15 cellular contexts compared by ENCODE assay signal in the genomic region with DNA sequence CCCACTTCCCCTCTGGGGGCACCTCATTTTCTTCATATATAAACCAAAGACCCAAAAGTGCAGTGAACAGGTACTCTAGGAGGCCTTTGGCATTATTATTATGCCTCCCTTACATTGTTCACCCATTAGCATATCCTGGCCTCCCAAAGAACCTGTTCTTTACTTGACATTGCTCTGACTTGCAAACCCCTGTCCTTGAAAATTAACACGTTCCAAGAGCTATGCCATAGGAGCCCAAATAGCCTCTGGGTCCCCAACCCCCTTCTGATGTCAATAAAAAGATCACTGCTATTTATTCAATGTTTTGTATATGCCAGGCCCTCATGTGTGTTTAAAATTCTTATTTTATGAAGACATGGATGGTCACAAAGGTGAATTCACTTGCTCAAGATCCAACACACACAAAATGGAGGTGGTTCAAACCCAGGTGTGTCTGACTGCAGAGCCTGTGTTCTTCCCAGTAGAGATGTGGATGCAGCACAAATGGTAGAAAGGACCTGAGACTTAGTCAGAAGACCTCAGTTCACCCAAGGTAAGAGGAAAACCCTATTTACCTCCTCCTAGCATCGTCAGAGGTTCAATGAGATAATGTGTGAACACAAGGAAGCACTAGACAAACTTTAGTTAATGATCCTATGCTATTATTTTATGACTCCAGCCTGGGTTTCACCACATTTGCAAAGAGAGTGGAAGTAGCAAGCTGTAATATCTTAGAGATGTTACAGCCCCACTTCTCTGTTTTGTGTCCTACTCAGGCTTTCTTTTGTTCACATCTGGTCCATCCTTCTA. TPM values are rescaled to one million over a fixed set of nuclear protein-coding genes. Genes with fewer than 3 reads are reported as not detected.
A peak's percentile ranks its signal among the peaks of the same experiment; 100 is the strongest.
DNase-seq lines count a peak whose midpoint lies in the region; ATAC-seq and TF ChIP-seq lines count a peak whose summit lies in the region.
"Had no signal": no experiment of that assay in that cellular context is flagged by ENCODE, and none has a peak within 500 bp of the region (broad histone marks: within the 10 kb centered on the region; RNA-seq: fewer than 3 reads in every experiment).

No MANE protein-coding gene starts in this region.

- peaks cover 65% of the 10 kb centered on the region for H3K36me3 ChIP-seq in skeletal muscle satellite cell (ENCODE audit: insufficient read depth, low read length)
- H3K36me3 ChIP-seq in tibial nerve = peaks cover 0 to 34% (median 0%) of the 10 kb centered on the region in 3 donors

- H3K27me3 ChIP-seq in skeletal muscle satellite cell (ENCODE audit: control insufficient read depth, insufficient read depth, low read length) (no peaks in the 10 kb centered on the region), tibial nerve (no peaks in the 10 kb centered on the region)

- H3K9me3 Mint-ChIP-seq in T-helper 1 cell treated with Interleukin-12 subunit alpha and Interleukin-12 subunit beta and Interleukin-4 antibody, amounts not matched to agents 30 μg/mL and 1 μg/mL, for 36 hours = no peaks in the 10 kb centered on the region
- no peaks in the 10 kb centered on the region for H3K9me3 Mint-ChIP-seq in effector memory CD8-positive, alpha-beta T cell
- H3K9me3 Mint-ChIP-seq: activated T-cell treated with anti-CD3 and anti-CD28 coated beads, Interleukin-2, amount 50 U/mL, for 4 hours had no signal

- peak overlapping the region; percentile 52 for H3K27ac Mint-ChIP-seq in T-helper 1 cell treated with Interleukin-12 subunit alpha and Interleukin-12 subunit beta and Interleukin-4 antibody, amounts not matched to agents 30 μg/mL and 1 μg/mL, for 36 hours
- peak overlapping the region; percentile 94 to 97 for H3K27ac Mint-ChIP-seq in effector memory CD8-positive, alpha-beta T cell

- H3K9me3 ChIP-seq in skeletal muscle satellite cell (replicated peaks; ENCODE audit: low read length) (no peaks in the 10 kb centered on the region), tibial nerve (no peaks in the 10 kb centered on the region)
- H3K9me3 ChIP-seq: HAP-1 had no signal

- no peaks in the 10 kb centered on the region for H3K27me3 Mint-ChIP-seq in T-helper 1 cell treated with Interleukin-12 subunit alpha and Interleukin-12 subunit beta and Interleukin-4 antibody, amounts not matched to agents 30 μg/mL and 1 μg/mL, for 36 hours (ENCODE audit: low read depth)
- no peaks in the 10 kb centered on the region for H3K27me3 Mint-ChIP-seq in effector memory CD8-positive, alpha-beta T cell

- H3K4me1 ChIP-seq in skeletal muscle satellite cell (ENCODE audit: control insufficient read depth, insufficient read depth, low read length) = peaks cover 21% of the 10 kb centered on the region
- peaks cover 0 to 76% (median 10%) of the 10 kb centered on the region in 4 donors for H3K4me1 ChIP-seq in tibial nerve

- H3K4me1 Mint-ChIP-seq in T-helper 1 cell treated with Interleukin-12 subunit alpha and Interleukin-12 subunit beta and Interleukin-4 antibody, amounts not matched to agents 30 μg/mL and 1 μg/mL, for 36 hours (ENCODE audit: low read depth) = peaks cover 66% of the 10 kb centered on the region
- H3K4me1 Mint-ChIP-seq in effector memory CD8-positive, alpha-beta T cell (ENCODE audit: low read depth in 2 of 2) = peaks cover 55 to 77% of the 10 kb centered on the region in 2 donors

- H3K4me3 Mint-ChIP-seq in T-helper 1 cell treated with Interleukin-12 subunit alpha and Interleukin-12 subunit beta and Interleukin-4 antibody, amounts not matched to agents 30 μg/mL and 1 μg/mL, for 36 hours = no peak overlapping the region
- peak overlapping the region in 1 of 2 donors; percentile 64 for H3K4me3 Mint-ChIP-seq in effector memory CD8-positive, alpha-beta T cell
- H3K4me3 Mint-ChIP-seq: activated T-cell treated with anti-CD3 and anti-CD28 coated beads, Interleukin-2, amount 50 U/mL, for 4 hours had no signal

- peak overlapping the region; percentile 29 for H3K9ac ChIP-seq in skeletal muscle satellite cell (ENCODE audit: low read depth, low read length)

- ATAC-seq in effector memory CD8-positive, alpha-beta T cell (replicated peaks) = no peak
- ATAC-seq: activated T-cell treated with anti-CD3 and anti-CD28 coated beads, Interleukin-2, amount 50 U/mL, for 4 hours had no signal

- no peak for TF ChIP-seq CTCF in tibial nerve (IDR thresholded peaks at IDR 0.05)

- no peak overlapping the region for H3K4me2 ChIP-seq in skeletal muscle satellite cell (ENCODE audit: low read length)
- H3K4me2 ChIP-seq: smooth muscle cell had no signal

- TF ChIP-seq EP300 in tibial nerve (IDR thresholded peaks at IDR 0.05) = no peak

- H3K27ac ChIP-seq in tibial nerve = peak overlapping the region in 1 of 4 donors; percentile 52
- H3K27ac ChIP-seq: 22Rv1 had no signal

- 90 to 91% methylated on average over 2 of the region's 2 CpGs for WGBS in tibial nerve, 2 donors

- no peak overlapping the region for H3K4me3 ChIP-seq in skeletal muscle satellite cell (ENCODE audit: low read length)
- no peak overlapping the region for H3K4me3 ChIP-seq in tibial nerve
- H3K4me3 ChIP-seq: HAP-1, smooth muscle cell had no signal

- TF ChIP-seq POLR2A in tibial nerve (IDR thresholded peaks at IDR 0.05) = no peak

- H3K36me3 Mint-ChIP-seq in T-helper 1 cell treated with Interleukin-12 subunit alpha and Interleukin-12 subunit beta and Interleukin-4 antibody, amounts not matched to agents 30 μg/mL and 1 μg/mL, for 36 hours (ENCODE audit: low read depth) = peaks cover 44% of the 10 kb centered on the region
- peaks cover 35% of the 10 kb centered on the region for H3K36me3 Mint-ChIP-seq in effector memory CD8-positive, alpha-beta T cell (ENCODE audit: insufficient read depth)

- no peak for DNase-seq in T-helper 1 cell
- peak; percentile 17 for DNase-seq in MV-4-11 (lab: John Stamatoyannopoulos, UW)
- no peak for DNase-seq in effector memory CD8-positive, alpha-beta T cell
- no peak for DNase-seq in stimulated activated CD4-positive, alpha-beta T cell treated with anti-CD3 and anti-CD28 coated beads, Interleukin-4, amount 100 ng/mL, for 24 hours
- DNase-seq in dermis blood vessel endothelial cell = no peak
- DNase-seq in tibial nerve (ENCODE audit: low spot score in 2 of 2) = no peak
- DNase-seq: activated T-cell treated with anti-CD3 and anti-CD28 coated beads, Interleukin-2, amount 50 U/mL, for 4 hours; midbrain; NCI-H1436; T-helper 9 cell had no signal

RNA-seq across cellular contexts. Expression of a gene that starts 36.6 kb away (rescaled TPM):
- total RNA-seq in skeletal muscle satellite cell (2012; rRNA removed) = 158 and 187 TPM in 2 replicates
- total RNA-seq in dermis blood vessel endothelial cell = 46.1 and 62.9 TPM in 2 replicates
- total RNA-seq in tibial nerve = 100 to 1,000 TPM; 105 to 138 (median 119) TPM

RNA-seq across cellular contexts. Expression of a gene that starts 48.3 kb away (rescaled TPM):
- 0.44 and 0.76 TPM in 2 replicates for total RNA-seq in skeletal muscle satellite cell (2012; rRNA removed)
- total RNA-seq in dermis blood vessel endothelial cell (not detected in 2 replicates), tibial nerve (1 to 10 TPM in 3 of 4 donors, not detected in 1; 1.6 to 8.2 (median 4.2) TPM)
- total RNA-seq: activated T-cell treated with anti-CD3 and anti-CD28 coated beads, Interleukin-2, amount 50 U/mL, for 4 hours; smooth muscle cell had no signal

RNA-seq across cellular contexts. Expression of a gene that starts 53.0 kb away (rescaled TPM):
- 45.4 and 60.7 TPM in 2 replicates for total RNA-seq in skeletal muscle satellite cell (2012; rRNA removed)
- total RNA-seq in dermis blood vessel endothelial cell = 16.5 and 81.7 TPM in 2 replicates
- 1 to 10 TPM in 1 of 4 donors, under 1 TPM in 3; 0.21 to 2.7 (median 0.40) TPM for total RNA-seq in tibial nerve
